In genomic region chr9:4117835-4118610, GRCh38 we compare ENCODE assay signal across 8 cellular contexts.
DNase-seq lines count a peak whose midpoint lies in the region; ATAC-seq and TF ChIP-seq lines count a peak whose summit lies in the region.

No MANE protein-coding gene starts in this region.

- peak; percentile 25 for TF ChIP-seq CTCF in CD8-positive, alpha-beta T cell (IDR thresholded peaks at IDR 0.05)

- H3K9me3 ChIP-seq in CD8-positive, alpha-beta T cell (ENCODE audit: low read length), result no peaks in the 10 kb centered on the region

- no peak overlapping the region for H3K27ac Mint-ChIP-seq in CD8-positive, alpha-beta T cell
- no peak overlapping the region for H3K27ac Mint-ChIP-seq in activated CD8-positive, alpha-beta T cell treated with anti-CD3 and anti-CD28 coated beads, Interleukin-2, amount 10 ng/mL, durations not matched to agents 7 days and 5 days

- H3K4me3 Mint-ChIP-seq in CD8-positive, alpha-beta T cell, result no peak overlapping the region
- H3K4me3 Mint-ChIP-seq in activated CD8-positive, alpha-beta T cell treated with anti-CD3 and anti-CD28 coated beads, Interleukin-2, amount 10 ng/mL, durations not matched to agents 7 days and 5 days, result no peak overlapping the region

- no peaks in the 10 kb centered on the region for H3K4me1 Mint-ChIP-seq in CD8-positive, alpha-beta T cell (ENCODE audit: low read depth)
- H3K4me1 Mint-ChIP-seq in activated CD8-positive, alpha-beta T cell treated with anti-CD3 and anti-CD28 coated beads, Interleukin-2, amount 10 ng/mL, durations not matched to agents 7 days and 5 days (ENCODE audit: low read depth), result no peaks in the 10 kb centered on the region

- no peaks in the 10 kb centered on the region for H3K27me3 Mint-ChIP-seq in CD8-positive, alpha-beta T cell (ENCODE audit: low read depth)
- H3K27me3 Mint-ChIP-seq in activated CD8-positive, alpha-beta T cell treated with anti-CD3 and anti-CD28 coated beads, Interleukin-2, amount 10 ng/mL, durations not matched to agents 7 days and 5 days (ENCODE audit: low read depth), result no peaks in the 10 kb centered on the region

- no peaks in the 10 kb centered on the region for H3K27me3 ChIP-seq in CD8-positive, alpha-beta T cell (ENCODE audit: insufficient read depth, low read length)

- CTCF ChIA-PET in CD8-positive, alpha-beta T cell (lab: Charles Lee), result interaction anchor here (0.8 to 1.2 kb wide), 3 partner anchors 9 to 651 kb away, joined by 3 to 4 read pairs (median 3); no protein-coding TSS in a partner anchor
- CTCF ChIA-PET in activated CD8-positive, alpha-beta T cell treated with anti-CD3 and anti-CD28 coated beads, Interleukin-2, amount 10 ng/mL, durations not matched to agents 7 days and 5 days (lab: Charles Lee), result interaction anchor here (1.0 to 1.4 kb wide), 6 partner anchors 9 to 651 kb away, joined by 3 to 7 read pairs (median 4); no protein-coding TSS in a partner anchor

- POLR2A ChIA-PET in CD8-positive, alpha-beta T cell (lab: Charles Lee), result no interaction called here
- POLR2A ChIA-PET in activated CD8-positive, alpha-beta T cell treated with anti-CD3 and anti-CD28 coated beads, Interleukin-2, amount 10 ng/mL, durations not matched to agents 7 days and 5 days (lab: Charles Lee), result no interaction called here

- no peak for ATAC-seq in CD8-positive, alpha-beta T cell
- ATAC-seq in HG03280 (IDR thresholded peaks at IDR 0.05; ENCODE audit: unreplicated experiment), result peak; percentile 60
- ATAC-seq in activated CD8-positive, alpha-beta T cell treated with anti-CD3 and anti-CD28 coated beads, Interleukin-2, amount 10 ng/mL, durations not matched to agents 7 days and 5 days, result no peak
- ATAC-seq in GM19463 (IDR thresholded peaks at IDR 0.05; ENCODE audit: unreplicated experiment), result no peak

- no peak overlapping the region for H3K4me3 ChIP-seq in CD8-positive, alpha-beta T cell (ENCODE audit: low read depth, low read length)

- H3K36me3 Mint-ChIP-seq in CD8-positive, alpha-beta T cell, result peaks cover 4% of the 10 kb centered on the region
- H3K36me3 Mint-ChIP-seq in activated CD8-positive, alpha-beta T cell treated with anti-CD3 and anti-CD28 coated beads, Interleukin-2, amount 10 ng/mL, durations not matched to agents 7 days and 5 days (ENCODE audit: low read depth), result no peaks in the 10 kb centered on the region

- DNase-seq in CD8-positive, alpha-beta T cell, result peak in 4 of 7 experiments; percentile 3 to 62 (median 36)
- peak; percentile 45 for DNase-seq in activated CD8-positive, alpha-beta T cell treated with anti-CD3 and anti-CD28 coated beads, Interleukin-2, amount 10 ng/mL, durations not matched to agents 7 days and 5 days
- DNase-seq in germinal center (ENCODE audit: low spot score) (peak; percentile 49), OCI-M2 (lab: John Stamatoyannopoulos, UW; ENCODE audit: unreplicated experiment) (no peak), hippocampal formation (lab: John Stamatoyannopoulos, UW) (no peak)
- peak; percentile 19 for DNase-seq in stimulated activated CD8-positive, alpha-beta memory T cell treated with anti-CD3 and anti-CD28 coated beads, Interleukin-12 subunit alpha, Interleukin-12 subunit beta, amount 100 ng/mL, for 24 hours (ENCODE audit: extremely low read depth)

- no peak overlapping the region for H3K27ac ChIP-seq in CD8-positive, alpha-beta T cell (ENCODE audit: low read depth, low read length)

- intact Hi-C loops in CD8-positive, alpha-beta T cell (cut with DNase I, micrococcal nuclease), result loop anchor here (5.0 to 10.0 kb wide), 3 partner anchors 651 to 1261 kb away; no protein-coding TSS in a partner anchor

- H3K9me3 Mint-ChIP-seq in CD8-positive, alpha-beta T cell, result no peaks in the 10 kb centered on the region
- H3K9me3 Mint-ChIP-seq in activated CD8-positive, alpha-beta T cell treated with anti-CD3 and anti-CD28 coated beads, Interleukin-2, amount 10 ng/mL, durations not matched to agents 7 days and 5 days (ENCODE audit: insufficient read depth), result no peaks in the 10 kb centered on the region

- H3K4me1 ChIP-seq in CD8-positive, alpha-beta T cell (ENCODE audit: insufficient read depth, low read length), result no peaks in the 10 kb centered on the region

- no peaks in the 10 kb centered on the region for H3K36me3 ChIP-seq in CD8-positive, alpha-beta T cell (ENCODE audit: insufficient read depth, low read length)

Comparison
In these comparisons a context has a peak if more than half of its experiments do, and no peak if none do; other contexts are left out.
1. DNase-seq: peak in CD8-positive, alpha-beta T cell (4 of 7), activated CD8-positive, alpha-beta T cell treated with anti-CD3 and anti-CD28 coated beads, Interleukin-2, amount 10 ng/mL, durations not matched to agents 7 days and 5 days (single experiment), germinal center (single experiment) and stimulated activated CD8-positive, alpha-beta memory T cell treated with anti-CD3 and anti-CD28 coated beads, Interleukin-12 subunit alpha, Interleukin-12 subunit beta, amount 100 ng/mL, for 24 hours (single experiment); none in OCI-M2 (single experiment) and hippocampal formation (0 of 2).